In genomic region chr9:3751125-3751758, GRCh38 we compare ENCODE assay signal across 12 cellular contexts.
DNase-seq lines count a peak whose midpoint lies in the region; ATAC-seq and TF ChIP-seq lines count a peak whose summit lies in the region.
"Had no signal": no experiment of that assay in that cellular context is flagged by ENCODE, and none has a peak within 500 bp of the region (broad histone marks: within the 10 kb centered on the region; RNA-seq: fewer than 3 reads in every experiment).

No MANE protein-coding gene starts in this region.

- H3K27me3 ChIP-seq in mammary epithelial cell (ENCODE audit: insufficient read depth, low read length): no peaks in the 10 kb centered on the region

- peaks cover 33% of the 10 kb centered on the region for H3K4me1 ChIP-seq in mammary epithelial cell (ENCODE audit: insufficient read depth, low read length)

- no peaks in the 10 kb centered on the region for H3K36me3 ChIP-seq in mammary epithelial cell (ENCODE audit: insufficient read depth, low read length)
- H3K36me3 ChIP-seq: HAP-1 had no signal

- peak overlapping the region; percentile 48 for H3K27ac ChIP-seq in mammary epithelial cell (ENCODE audit: insufficient read depth, low read depth, low read length)

- H3K9me3 ChIP-seq in mammary epithelial cell (replicated peaks; ENCODE audit: insufficient read depth, low read length): no peaks in the 10 kb centered on the region
- H3K9me3 ChIP-seq: HAP-1 had no signal

- DNase-seq in AG08395 (ENCODE audit: low spot score) (peak; percentile 76), HK-2 (ENCODE audit: unreplicated experiment) (peak; percentile 40), mammary epithelial cell (peak; percentile 68), medulla oblongata (ENCODE audit: extremely low spot score) (peak; percentile 52), mesenteric fat pad (ENCODE audit: low spot score) (no peak)
- no peak for DNase-seq in central memory CD4-positive, alpha-beta T cell
- DNase-seq: NCI-H510A treated with DMSO at 0.1 percent for 48 hours, T1000 had no signal

- TSS peak; percentile 63 for BruUV-seq in mammary epithelial cell (replicated peaks; lab: Mats Ljungman, UMichigan)

- 0% methylated on average over 2 of the region's 2 CpGs for WGBS in mammary epithelial cell (ENCODE audit: low coverage, missing lambda C conversion rate)

- no peaks in the 10 kb centered on the region for H4K20me1 ChIP-seq in mammary epithelial cell (ENCODE audit: insufficient read depth, low read length)

- H2AFZ ChIP-seq in mammary epithelial cell (ENCODE audit: low read depth, low read length): peak overlapping the region; percentile 65

- no peak overlapping the region for H3K4me3 ChIP-seq in mammary epithelial cell (replicated peaks in 1 of 3; ENCODE audit: insufficient read depth in 1 of 3, low read depth in 2 of 3, low read length in 3 of 3)
- H3K4me3 ChIP-seq: HAP-1 had no signal

- dilution Hi-C loops in mammary epithelial cell (cut with HindIII; ENCODE audit: low sequenced_read_pairs): no loop called here

- no peak overlapping the region for H3K9ac ChIP-seq in mammary epithelial cell (ENCODE audit: insufficient read depth, low read length)

- H3K79me2 ChIP-seq in mammary epithelial cell (ENCODE audit: insufficient read depth, low read length): no peaks in the 10 kb centered on the region

- in situ Hi-C loops in mammary epithelial cell (cut with MboI; ENCODE audit: low sequenced_read_pairs in 2 of 2): no loop called here

- CTCF ChIA-PET in mammary epithelial cell (lab: Charles Lee; ENCODE audit: low non-redundant PET): no interaction called here

- ATAC-seq in HG03565 (IDR thresholded peaks at IDR 0.05; ENCODE audit: unreplicated experiment): no peak
- no peak for ATAC-seq in HG03097 (IDR thresholded peaks at IDR 0.05; ENCODE audit: low FRiP score, unreplicated experiment)
- ATAC-seq: esophagus mucosa had no signal

- peak overlapping the region; percentile 48 for H3K4me2 ChIP-seq in mammary epithelial cell (ENCODE audit: insufficient read depth, low read depth, low read length)

- intact Hi-C loops in mammary epithelial cell (cut with micrococcal nuclease): no loop called here

- peak in 1 of 2 donors; percentile 2 for TF ChIP-seq CTCF in mammary epithelial cell (conservative IDR thresholded peaks at IDR 0.05 in 1 of 2, IDR thresholded peaks at IDR 0.05 in 1 of 2; ENCODE audit: extremely low read depth in 1 of 2, insufficient read depth in 1 of 2, low read depth in 1 of 2, low read length in 2 of 2)

Comparison
In these comparisons a context has a peak if more than half of its experiments do, and no peak if none do; other contexts are left out.
1. DNase-seq: peak in AG08395 (single experiment), HK-2 (single experiment), mammary epithelial cell (single experiment) and medulla oblongata (single experiment); none in central memory CD4-positive, alpha-beta T cell (single experiment) and mesenteric fat pad (single experiment).